ENCODE assay signal across 8 cellular contexts in genomic region chr4:103018391-103019318, GRCh38. TPM values are rescaled to one million over a fixed set of nuclear protein-coding genes. Genes with fewer than 3 reads are reported as not detected.
A peak's percentile ranks its signal among the peaks of the same experiment; 100 is the strongest.
DNase-seq lines count a peak whose midpoint lies in the region; ATAC-seq, FAIRE-seq and TF ChIP-seq lines count a peak whose summit lies in the region.

No MANE protein-coding gene starts in this region.

- H3K36me3 ChIP-seq in SJCRH30 (no peaks in the 10 kb centered on the region), H1 (ENCODE audit: control insufficient read depth in 2 of 4, insufficient read depth in 4 of 4, low read length in 3 of 4) (no peaks in the 10 kb centered on the region), mucosa of stomach (ENCODE audit: control insufficient read depth, insufficient read depth, low read length) (no peaks in the 10 kb centered on the region)

- H2BK20ac ChIP-seq in H1 (ENCODE audit: low read length): no peak overlapping the region

- H2BK15ac ChIP-seq in H1 (ENCODE audit: low read length): no peak overlapping the region

- no peak overlapping the region for H3K23ac ChIP-seq in H1 (ENCODE audit: insufficient read length)

- no peak overlapping the region for H3K56ac ChIP-seq in H1 (replicated peaks; ENCODE audit: insufficient read length, low read depth, low read length)

- H3K79me2 ChIP-seq in H1 (ENCODE audit: control insufficient read depth in 1 of 2, insufficient read depth in 2 of 2, low read length in 2 of 2): no peaks in the 10 kb centered on the region

- peak overlapping the region; percentile 13 for H4K5ac ChIP-seq in H1 (ENCODE audit: insufficient read length, low read depth, low read length)

- H3K4me2 ChIP-seq in H1 (ENCODE audit: insufficient read depth in 1 of 2, low read depth in 2 of 2, low read length in 2 of 2): peak overlapping the region; percentile 76 to 84

- H3K27ac ChIP-seq in SJCRH30 (peak overlapping the region; percentile 63), H1 (ENCODE audit: low read depth, low read length) (peak overlapping the region; percentile 89)

- POLR2A ChIA-PET in H1 (lab: Charles Lee; ENCODE audit: partially characterized antibody): interaction anchor here (0.9 to 1.0 kb wide), 2 partner anchors 14 to 191 kb away, joined by 3 read pairs; no protein-coding TSS in a partner anchor

- H2AK5ac ChIP-seq in H1 (ENCODE audit: low read depth, low read length): no peak overlapping the region

- H3K9ac ChIP-seq in H1 (replicated peaks in 1 of 4; ENCODE audit: extremely low read depth in 1 of 4, low read depth in 3 of 4, low read length in 3 of 4) (peak overlapping the region; percentile 58 to 90 (median 86)), mucosa of stomach (ENCODE audit: low read length) (peak overlapping the region; percentile 89)

- ATAC-seq in GM18873 (IDR thresholded peaks at IDR 0.05; ENCODE audit: low FRiP score, unreplicated experiment): no peak

- no peaks in the 10 kb centered on the region for H4K20me1 ChIP-seq in H1 (replicated peaks in 1 of 2; ENCODE audit: control insufficient read depth in 1 of 2, insufficient read depth in 2 of 2, low read length in 2 of 2)

- H3K14ac ChIP-seq in H1 (ENCODE audit: insufficient read length): no peak overlapping the region

- no peak overlapping the region for H3K4ac ChIP-seq in H1 (replicated peaks; ENCODE audit: insufficient read length, low read depth, low read length)

- 72% methylated on average over 8 of the region's 8 CpGs; no CpG with 5 or more reads in 1 of the 2 experiments for WGBS in H1 (ENCODE audit: extremely low coverage in 1 of 2, insufficient coverage in 1 of 2, insufficient read length in 1 of 2, insufficient replicate concordance in 2 of 2, low coverage in 1 of 2, low lambda C conversion rate in 2 of 2, missing lambda C conversion rate in 1 of 2), 2 experiments

- peak overlapping the region; percentile 61 for H3K4me3 ChIP-seq in SJCRH30
- peak overlapping the region; percentile 60 to 72 (median 66) for H3K4me3 ChIP-seq in H1 (ENCODE audit: extremely low read depth in 1 of 4, insufficient read depth in 2 of 4, low read depth in 3 of 4, low read length in 4 of 4)
- peak overlapping the region; percentile 64 for H3K4me3 ChIP-seq in mucosa of stomach (ENCODE audit: low read length)

- DNase-seq in activated T-cell treated with anti-CD3 and anti-CD28 coated beads, Interleukin-2, amount 50 U/mL, for 1 hour: peak; percentile 29
- DNase-seq in activated T-cell treated with anti-CD3 and anti-CD28 coated beads for 4 hours: no peak
- DNase-seq in SJCRH30: peak; percentile 17 to 40
- DNase-seq in H1 (ENCODE audit: low read depth in 1 of 2, low spot score in 2 of 2): no peak
- DNase-seq in NCI-H1092 treated with DMSO at 0.1 percent for 48 hours (lab: John Stamatoyannopoulos, UW): no peak
- DNase-seq in SIG-M5 (lab: John Stamatoyannopoulos, UW): no peak

- FAIRE-seq in H1 (lab: Jason Lieb, UNC): no peak

- H4K8ac ChIP-seq in H1 (ENCODE audit: extremely low read depth, insufficient read depth, low read length): no peak overlapping the region

- CTCF ChIA-PET in H1 (lab: Charles Lee; ENCODE audit: partially characterized antibody): interaction anchor here (0.8 to 1.3 kb wide), 5 partner anchors 9 to 183 kb away, joined by 3 to 6 read pairs (median 3); partner anchors contain the start of gene SLC9B2

- TF ChIP-seq EP300 in H1 (IDR thresholded peaks at IDR 0.05; ENCODE audit: borderline replicate concordance in 1 of 2, low read depth in 2 of 2, low read length in 2 of 2): no peak

- H3K9me3 ChIP-seq in SJCRH30 (replicated peaks): no peaks in the 10 kb centered on the region
- H3K9me3 ChIP-seq in H1 (ENCODE audit: insufficient read depth in 2 of 2, low read depth in 1 of 2, low read length in 1 of 2): peaks cover 2 to 4% of the 10 kb centered on the region in 2 experiments; a peak in 1 of 4 replicates
- H3K9me3 ChIP-seq in mucosa of stomach (ENCODE audit: control insufficient read depth, low read length): no peaks in the 10 kb centered on the region

- no peak overlapping the region for H4K91ac ChIP-seq in H1 (replicated peaks; ENCODE audit: insufficient read length, low read length)

- TF ChIP-seq RAD21 in H1 (IDR thresholded peaks at IDR 0.05 in 1 of 2, conservative IDR thresholded peaks at IDR 0.05 in 1 of 2; ENCODE audit: low read depth in 2 of 2, low read length in 2 of 2): no peak

- H2BK12ac ChIP-seq in H1 (ENCODE audit: low read depth, low read length): 0 out of 2 replicates have a peak overlapping the region, but pooled peaks have one; percentile 33

- no peaks in the 10 kb centered on the region for H3K27me3 ChIP-seq in SJCRH30
- no peaks in the 10 kb centered on the region for H3K27me3 ChIP-seq in H1 (replicated peaks in 1 of 4; ENCODE audit: control insufficient read depth in 3 of 4, extremely low read depth in 1 of 4, insufficient read depth in 3 of 4, low read length in 3 of 4)
- H3K27me3 ChIP-seq in mucosa of stomach (ENCODE audit: control insufficient read depth, insufficient read depth, low read length): no peaks in the 10 kb centered on the region

- H2BK120ac ChIP-seq in H1 (replicated peaks; ENCODE audit: low read depth, low read length): no peak overlapping the region

- H3K4me1 ChIP-seq in SJCRH30 (peaks cover 7% of the 10 kb centered on the region), H1 (replicated peaks in 1 of 4; ENCODE audit: control insufficient read depth in 3 of 4, insufficient read depth in 4 of 4, low read length in 3 of 4) (peaks cover 0 to 4% (median 0%) of the 10 kb centered on the region in 4 experiments; a peak in 1 of 7 replicates), mucosa of stomach (ENCODE audit: control insufficient read depth, insufficient read depth, low read length) (peaks cover 5% of the 10 kb centered on the region)

- no peak overlapping the region; the same call in 1 of the 2 replicates for H2BK5ac ChIP-seq in H1 (ENCODE audit: low read depth, low read length)

- no peak for TF ChIP-seq CTCF in H1 (IDR thresholded peaks at IDR 0.05; ENCODE audit: control extremely low read depth in 1 of 3, insufficient read depth in 1 of 3, low read depth in 1 of 3, low read length in 3 of 3)

- H3K23me2 ChIP-seq in H1 (ENCODE audit: low read depth, low read length): no peaks in the 10 kb centered on the region; the same call in 1 of the 2 replicates

- TF ChIP-seq POLR2A in H1 (IDR thresholded peaks at IDR 0.05; ENCODE audit: control extremely low read depth in 1 of 2, low read depth in 2 of 2, low read length in 2 of 2): no peak

- H2AFZ ChIP-seq in H1 (ENCODE audit: low read length): peak overlapping the region; percentile 84

- H3K18ac ChIP-seq in H1 (ENCODE audit: extremely low read depth, low read length): no peak overlapping the region

- H3K79me1 ChIP-seq in H1 (ENCODE audit: low read depth, low read length): no peaks in the 10 kb centered on the region

TF ChIP-seq in H1, 55 proteins besides CTCF, POLR2A, EP300 and RAD21:
- no peak for TF ChIP-seq GTF2F1 (IDR thresholded peaks at IDR 0.05; ENCODE audit: borderline replicate concordance, low read depth, low read length)
- TF ChIP-seq MAFK (IDR thresholded peaks at IDR 0.05; ENCODE audit: low read depth, low read length): no peak
- TF ChIP-seq SIX5 (IDR thresholded peaks at IDR 0.05; ENCODE audit: low read depth, low read length): no peak

RNA-seq across cellular contexts. Expression of gene SLC9B1, which starts 0.8 kb away (rescaled TPM):
- total RNA-seq in SJCRH30 (2014; rRNA removed; shearing (Covaris generic)): 0.22 and 0.91 TPM in 2 replicates
- total RNA-seq in H1 (2021; fragmentation: NEBNext Ultra II Directional; extraction: Animal tissue kit (Norgen Biotek cat#: 25700)): 0.19 TPM in 1 of 2 replicates, not detected in the other
- 0.08 and 0.25 TPM in 2 replicates for polyA plus RNA-seq in H1 (2011; rRNA removed)
- 0.65 TPM for polyA plus RNA-seq in H1 (2011; cell fraction: cytosol; rRNA removed)
- 0.20 TPM for polyA plus RNA-seq in H1 (2011; cell fraction: nucleus; rRNA removed)
- 0.12 to 0.37 TPM (median 0.31 TPM) in 4 replicates for polyA plus RNA-seq in H1 (2012, experiment 1 of 2)
- 0.16 TPM for polyA plus RNA-seq in H1 (2012, experiment 2 of 2)
- polyA plus RNA-seq in H1 (2013, experiment 1 of 2): 0.63 TPM
- polyA plus RNA-seq in H1 (2013, experiment 2 of 2): 0.63 TPM
- polyA minus RNA-seq in H1 (2011; rRNA and poly(A)+ RNA removed): 0.49 TPM in 1 of 2 replicates, not detected in the other
- polyA minus RNA-seq in H1 (2011; cell fraction: cytosol; rRNA and poly(A)+ RNA removed): not detected
- 0.40 TPM for polyA minus RNA-seq in H1 (2011; cell fraction: nucleus; rRNA and poly(A)+ RNA removed)

RNA-seq across cellular contexts. Expression of gene SLC9B2, which starts 57.9 kb away (rescaled TPM):
- 16.8 and 20.6 TPM in 2 replicates for total RNA-seq in SJCRH30 (2014; rRNA removed; shearing (Covaris generic))
- 5.2 and 5.9 TPM in 2 replicates for total RNA-seq in H1 (2021; fragmentation: NEBNext Ultra II Directional; extraction: Animal tissue kit (Norgen Biotek cat#: 25700))
- polyA plus RNA-seq in H1 (2011; rRNA removed): 2.1 and 3.2 TPM in 2 replicates
- polyA plus RNA-seq in H1 (2011; cell fraction: cytosol; rRNA removed): 3.2 TPM
- polyA plus RNA-seq in H1 (2011; cell fraction: nucleus; rRNA removed): 3.6 TPM
- 2.8 to 3.7 TPM (median 3.0 TPM) in 4 replicates for polyA plus RNA-seq in H1 (2012, experiment 1 of 2)
- 3.1 TPM for polyA plus RNA-seq in H1 (2012, experiment 2 of 2)
- polyA plus RNA-seq in H1 (2013, experiment 1 of 2): 4.4 TPM
- polyA plus RNA-seq in H1 (2013, experiment 2 of 2): 4.1 TPM
- 4.7 and 4.8 TPM in 2 replicates for polyA minus RNA-seq in H1 (2011; rRNA and poly(A)+ RNA removed)
- polyA minus RNA-seq in H1 (2011; cell fraction: cytosol; rRNA and poly(A)+ RNA removed): 1.8 TPM
- polyA minus RNA-seq in H1 (2011; cell fraction: nucleus; rRNA and poly(A)+ RNA removed): 6.0 TPM

Comparison
In these comparisons a context has a peak if more than half of its experiments do, and no peak if none do; other contexts are left out.
1. DNase-seq: peak in activated T-cell treated with anti-CD3 and anti-CD28 coated beads, Interleukin-2, amount 50 U/mL, for 1 hour (single experiment) and SJCRH30 (2 of 2); none in activated T-cell treated with anti-CD3 and anti-CD28 coated beads for 4 hours (single experiment), H1 (0 of 2), NCI-H1092 treated with DMSO at 0.1 percent for 48 hours (single experiment) and SIG-M5 (single experiment).
2. Peak in every context shown above with its lines, with median percentiles within 50 percentile points of each other: H3K4me3 ChIP-seq.